26 cellular contexts compared by ENCODE assay signal in genomic region chr7:154259396-154259795, GRCh38.
"Had no signal": no experiment of that assay in that cellular context is flagged by ENCODE, and none has a peak within 500 bp of the region (broad histone marks: within the 10 kb centered on the region; RNA-seq: fewer than 3 reads in every experiment).

No MANE protein-coding gene starts in this region.

- H3K4me3 ChIP-seq: left ventricle myocardium inferior, lung, mucosa of descending colon, ovary, right atrium auricular region, right lobe of liver, smooth muscle cell, tibial nerve, uterus had no signal

- H3K27ac ChIP-seq: left ventricle myocardium inferior, ovary, right atrium auricular region, right lobe of liver, tibial nerve, uterus had no signal

- DNase-seq: hippocampal formation; immature natural killer cell; kidney; left colon; left ventricle myocardium inferior; midbrain; mucosa of descending colon; naive thymus-derived CD4-positive, alpha-beta T cell; ovary; right lobe of liver; stimulated activated CD4-positive, alpha-beta T cell treated with anti-CD3 and anti-CD28 coated beads, Interleukin-1b, Interleukin-23, amount 100 ng/mL, for 48 hours; stimulated activated CD4-positive, alpha-beta T cell treated with anti-CD3 and anti-CD28 coated beads, Interleukin-2, amount 100 ng/mL, for 48 hours; stimulated activated CD4-positive, alpha-beta T cell treated with anti-CD3 and anti-CD28 coated beads, Interleukin-4, amount 100 ng/mL, for 4 hours; stimulated activated CD8-positive, alpha-beta memory T cell treated with anti-CD3 and anti-CD28 coated beads, Interleukin-4, amount 100 ng/mL, for 48 hours; stimulated activated naive CD4-positive, alpha-beta T cell treated with Interleukin-2 at 50 U/mL for 16 hours; stimulated activated naive CD8-positive, alpha-beta T cell treated with anti-CD3 and anti-CD28 coated beads, Interleukin-15, amount 100 ng/mL, for 72 hours; substantia nigra; uterus had no signal

- H3K36me3 ChIP-seq: left ventricle myocardium inferior, ovary, right atrium auricular region, right lobe of liver, tibial nerve, uterus had no signal

- H3K4me2 ChIP-seq: smooth muscle cell had no signal

- ATAC-seq: left colon; mucosa of descending colon; naive thymus-derived CD4-positive, alpha-beta T cell; natural killer cell treated with Interleukin-12 subunit alpha and Interleukin-12 subunit beta and Interleukin-15 and Interleukin-18, amount 100 ng/mL, for 72 hours; right lobe of liver; stimulated activated memory B cell treated with anti-CD40 and anti-IgM and Interleukin-4, amounts not matched to agents 10 μg/mL and 1 μg/mL and 100 μg/mL, for 72 hours; stimulated activated naive CD8-positive, alpha-beta T cell treated with anti-CD3 and anti-CD28 coated beads, Interleukin-15, amount 100 ng/mL, for 72 hours had no signal

- H3K9me3 ChIP-seq: left ventricle myocardium inferior, mucosa of descending colon, ovary, right atrium auricular region, right lobe of liver, uterus had no signal

- H3K27ac Mint-ChIP-seq: immature natural killer cell; naive thymus-derived CD4-positive, alpha-beta T cell; natural killer cell treated with Interleukin-12 subunit alpha and Interleukin-12 subunit beta and Interleukin-15 and Interleukin-18, amount 100 ng/mL, for 72 hours; progenitor cell of endocrine pancreas; stimulated activated memory B cell treated with anti-CD40 and anti-IgM and Interleukin-4, amounts not matched to agents 10 μg/mL and 1 μg/mL and 100 μg/mL, for 72 hours; stimulated activated naive CD8-positive, alpha-beta T cell treated with anti-CD3 and anti-CD28 coated beads, Interleukin-15, amount 100 ng/mL, for 72 hours; type B pancreatic cell had no signal

- H3K4me1 ChIP-seq: left ventricle myocardium inferior, right atrium auricular region, right lobe of liver, tibial nerve, uterus had no signal

- H3K27me3 ChIP-seq: ovary, right atrium auricular region, right lobe of liver, tibial nerve, uterus had no signal

- H3K4me1 Mint-ChIP-seq: immature natural killer cell; naive thymus-derived CD4-positive, alpha-beta T cell; stimulated activated memory B cell treated with anti-CD40 and anti-IgM and Interleukin-4, amounts not matched to agents 10 μg/mL and 1 μg/mL and 100 μg/mL, for 72 hours; stimulated activated naive CD8-positive, alpha-beta T cell treated with anti-CD3 and anti-CD28 coated beads, Interleukin-15, amount 100 ng/mL, for 72 hours had no signal

- H3K36me3 Mint-ChIP-seq: naive thymus-derived CD4-positive, alpha-beta T cell; natural killer cell treated with Interleukin-12 subunit alpha and Interleukin-12 subunit beta and Interleukin-15 and Interleukin-18, amount 100 ng/mL, for 72 hours; stimulated activated memory B cell treated with anti-CD40 and anti-IgM and Interleukin-4, amounts not matched to agents 10 μg/mL and 1 μg/mL and 100 μg/mL, for 72 hours; type B pancreatic cell had no signal

- H3K4me3 Mint-ChIP-seq: naive thymus-derived CD4-positive, alpha-beta T cell; natural killer cell treated with Interleukin-12 subunit alpha and Interleukin-12 subunit beta and Interleukin-15 and Interleukin-18, amount 100 ng/mL, for 72 hours; stimulated activated memory B cell treated with anti-CD40 and anti-IgM and Interleukin-4, amounts not matched to agents 10 μg/mL and 1 μg/mL and 100 μg/mL, for 72 hours; stimulated activated naive CD8-positive, alpha-beta T cell treated with anti-CD3 and anti-CD28 coated beads, Interleukin-15, amount 100 ng/mL, for 72 hours; type B pancreatic cell had no signal

- H3K27me3 Mint-ChIP-seq: natural killer cell treated with Interleukin-12 subunit alpha and Interleukin-12 subunit beta and Interleukin-15 and Interleukin-18, amount 100 ng/mL, for 72 hours; stimulated activated memory B cell treated with anti-CD40 and anti-IgM and Interleukin-4, amounts not matched to agents 10 μg/mL and 1 μg/mL and 100 μg/mL, for 72 hours; stimulated activated naive CD8-positive, alpha-beta T cell treated with anti-CD3 and anti-CD28 coated beads, Interleukin-15, amount 100 ng/mL, for 72 hours had no signal
